In the genomic region with DNA sequence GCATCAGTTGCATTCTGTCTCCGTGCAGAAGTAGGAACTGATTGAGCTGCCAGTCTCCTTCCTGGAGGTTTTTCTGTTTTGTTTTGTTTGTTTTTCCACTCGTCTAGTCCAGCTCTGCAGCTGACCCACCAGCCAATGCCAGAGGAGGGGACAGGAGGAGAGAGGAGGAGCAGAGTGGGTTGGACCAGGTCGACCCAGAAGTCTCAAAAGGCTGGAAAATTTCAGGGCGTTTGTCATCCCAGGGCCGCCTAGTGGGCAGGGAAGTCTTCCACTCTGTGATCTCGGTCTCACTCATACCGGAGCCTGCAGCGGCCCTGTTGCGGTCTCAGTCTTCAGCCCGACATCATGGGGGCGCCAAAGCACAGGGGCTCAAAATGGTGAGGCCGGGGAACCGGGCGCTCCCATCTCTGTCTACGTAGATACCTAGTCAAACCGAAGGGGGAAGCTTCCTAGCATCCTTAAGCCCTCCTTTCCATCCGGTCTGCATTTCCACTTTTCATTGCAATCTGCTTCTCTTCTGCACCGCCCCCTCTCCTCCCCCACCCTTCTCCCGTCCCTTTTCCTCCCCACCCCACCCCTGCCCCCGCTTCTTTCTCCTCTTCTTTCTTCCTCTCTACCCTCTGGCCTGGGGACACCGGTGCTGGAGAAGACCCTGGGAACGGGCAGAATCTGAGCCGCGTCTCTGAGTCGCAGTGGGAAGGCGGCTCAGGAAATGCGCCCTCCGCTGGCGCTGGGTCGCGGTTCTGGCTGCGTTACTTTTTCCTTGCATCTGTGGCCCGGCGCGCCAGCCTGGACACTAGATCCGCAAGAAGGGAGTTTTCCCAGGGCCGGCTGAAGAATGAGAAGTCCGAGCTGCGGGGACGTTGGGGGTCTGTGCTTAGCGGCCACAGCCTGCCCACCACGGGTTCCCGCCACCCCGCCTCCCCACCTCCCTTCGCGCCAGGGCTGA, we compare ENCODE assay signal across 9 cellular contexts. TPM values are rescaled to one million over a fixed set of nuclear protein-coding genes. Genes with fewer than 3 reads are reported as not detected.
DNase-seq lines count a peak whose midpoint lies in the region; ATAC-seq and TF ChIP-seq lines count a peak whose summit lies in the region.
"Had no signal": no experiment of that assay in that cellular context is flagged by ENCODE, and none has a peak within 500 bp of the region (broad histone marks: within the 10 kb centered on the region; RNA-seq: fewer than 3 reads in every experiment).

No MANE protein-coding gene starts in this region.

- BruUV-seq in A673 (replicated peaks; lab: Mats Ljungman, UMichigan) (no TSS peak), Panc1 (replicated peaks; lab: Mats Ljungman, UMichigan) (no TSS peak)

- H3K4me3 Mint-ChIP-seq in endodermal cell, result peak overlapping the region; percentile 37

- TF ChIP-seq CTCF in A673 (conservative IDR thresholded peaks at IDR 0.05; ENCODE audit: low read depth, low read length), result peak; percentile 62
- peak; percentile 95 for TF ChIP-seq CTCF in Panc1 (IDR thresholded peaks at IDR 0.05)
- TF ChIP-seq CTCF in endodermal cell (conservative IDR thresholded peaks at IDR 0.05), result peak; percentile 59
- TF ChIP-seq CTCF in psoas muscle (IDR thresholded peaks at IDR 0.05), result no peak

- 2 to 3% methylated on average over 23 to 46 of the region's 46 CpGs for WGBS in endodermal cell (ENCODE audit: insufficient coverage in 1 of 2, insufficient read length in 1 of 2), 2 experiments
- 1 to 3% (median 2%) methylated on average over 32 to 46 of the region's 46 CpGs for WGBS in psoas muscle, 3 donors

- H3K4me1 ChIP-seq in A673 (ENCODE audit: insufficient read depth, low read length, poor library complexity, severe bottlenecking), result peaks cover 19% of the 10 kb centered on the region
- peaks cover 40% of the 10 kb centered on the region for H3K4me1 ChIP-seq in Panc1 (ENCODE audit: control insufficient read depth, insufficient read depth, low read length)
- H3K4me1 ChIP-seq in endodermal cell (ENCODE audit: control insufficient read depth, insufficient read depth, low read length), result peaks cover 9% of the 10 kb centered on the region
- peaks cover 14% of the 10 kb centered on the region for H3K4me1 ChIP-seq in psoas muscle

- H3K27me3 ChIP-seq in A673 (replicated peaks; ENCODE audit: insufficient read depth, low read depth, low read length, poor library complexity), result peaks cover 97% of the 10 kb centered on the region
- no peaks in the 10 kb centered on the region for H3K27me3 ChIP-seq in Panc1 (ENCODE audit: control insufficient read depth, insufficient read depth, low read length)
- H3K27me3 ChIP-seq in endodermal cell (ENCODE audit: control insufficient read depth, insufficient read depth, low read length, poor library complexity, severe bottlenecking), result peaks cover 100% of the 10 kb centered on the region
- peaks cover 5 to 99% (median 41%) of the 10 kb centered on the region in 3 donors for H3K27me3 ChIP-seq in psoas muscle (ENCODE audit: insufficient read depth in 3 of 3, low read length in 2 of 3)

- no peaks in the 10 kb centered on the region for H3K9me3 ChIP-seq in A673 (ENCODE audit: low read depth, low read length, poor library complexity, severe bottlenecking)
- H3K9me3 ChIP-seq in Panc1 (ENCODE audit: control insufficient read depth, insufficient read depth, low read depth, low read length), result no peaks in the 10 kb centered on the region
- H3K9me3 ChIP-seq in endodermal cell (ENCODE audit: control insufficient read depth, low read length), result no peaks in the 10 kb centered on the region
- H3K9me3 ChIP-seq in psoas muscle, result no peaks in the 10 kb centered on the region

- peaks cover 98% of the 10 kb centered on the region for H3K27me3 Mint-ChIP-seq in endodermal cell (ENCODE audit: insufficient read depth)

- peaks cover 36% of the 10 kb centered on the region for H3K4me1 Mint-ChIP-seq in endodermal cell

- H3K4me3 ChIP-seq in A673 (ENCODE audit: low read depth, low read length, poor library complexity, severe bottlenecking), result peak overlapping the region; percentile 22
- peak overlapping the region; percentile 52 to 79 for H3K4me3 ChIP-seq in Panc1 (ENCODE audit: low read depth in 2 of 2, low read length in 2 of 2)
- H3K4me3 ChIP-seq in endodermal cell (ENCODE audit: low read length), result peak overlapping the region; percentile 72
- peak overlapping the region; percentile 50 for H3K4me3 ChIP-seq in psoas muscle

- H3K9me3 Mint-ChIP-seq in endodermal cell, result no peaks in the 10 kb centered on the region

- POLR2A ChIA-PET in A673 (lab: Charles Lee; ENCODE audit: low non-redundant PET) (interaction anchor here (0.6 kb wide), 1 partner anchor 1320 kb away, joined by 4 read pairs; no protein-coding TSS in a partner anchor), Panc1 (lab: Charles Lee) (interaction anchor here (0.9 kb wide), 1 partner anchor 14 kb away, joined by 3 read pairs; no protein-coding TSS in a partner anchor)

- in situ Hi-C loops in Panc1 (cut with HindIII; ENCODE audit: low pct_unique_long_range_greater_than_20kb, low sequenced_read_pairs), result no loop called here

- H3K36me3 ChIP-seq in A673 (ENCODE audit: insufficient read depth, low read length, poor library complexity, severe bottlenecking), result no peaks in the 10 kb centered on the region
- H3K36me3 ChIP-seq in Panc1 (ENCODE audit: control insufficient read depth, insufficient read depth, low read length), result no peaks in the 10 kb centered on the region
- no peaks in the 10 kb centered on the region for H3K36me3 ChIP-seq in endodermal cell (ENCODE audit: control insufficient read depth, insufficient read depth, low read length)
- no peaks in the 10 kb centered on the region for H3K36me3 ChIP-seq in psoas muscle (ENCODE audit: insufficient read depth in 1 of 2, low read depth in 1 of 2)

- H3K27ac Mint-ChIP-seq in endodermal cell, result no peak overlapping the region

- CTCF ChIA-PET in A673 (lab: Charles Lee) (interaction anchor here (0.7 to 1.0 kb wide), 2 partner anchors 64 to 140 kb away, joined by 6 to 7 read pairs; no protein-coding TSS in a partner anchor), Panc1 (lab: Charles Lee) (interaction anchor here (0.6 to 2.4 kb wide), 9 partner anchors 14 to 761 kb away, joined by 3 to 17 read pairs (median 4); partner anchors contain the start of gene PAX2)

- no peak overlapping the region for H3K9ac ChIP-seq in endodermal cell (ENCODE audit: extremely low read depth, low read length, poor library complexity, severe bottlenecking)

- ATAC-seq in Panc1 (peak; percentile 76), psoas muscle (peak; percentile 56 to 82 (median 63)), GM21381 (IDR thresholded peaks at IDR 0.05; ENCODE audit: unreplicated experiment) (no peak)

- no peaks in the 10 kb centered on the region for H3K36me3 Mint-ChIP-seq in endodermal cell (ENCODE audit: low read depth)

- DNase-seq in A673 (ENCODE audit: low spot score) (peak; percentile 50), GM03348 (ENCODE audit: low spot score) (peak; percentile 60), Panc1 (ENCODE audit: low read depth, low spot score) (no peak), endodermal cell (peak; percentile 89), psoas muscle (no peak), GOT3 (lab: John Stamatoyannopoulos, UW) (no peak), DMS79 treated with DMSO at 0.1 percent for 48 hours (lab: John Stamatoyannopoulos, UW) (no peak)

- H3K27ac ChIP-seq in A673 (ENCODE audit: low read depth, low read length, poor library complexity, severe bottlenecking) (no peak overlapping the region), Panc1 (ENCODE audit: low read length) (peak overlapping the region; percentile 99), endodermal cell (ENCODE audit: low read depth, low read length) (no peak overlapping the region), psoas muscle (no peak overlapping the region)

- intact Hi-C loops in A673 (cut with micrococcal nuclease; ENCODE audit: unreplicated experiment) (no loop called here), Panc1 (cut with micrococcal nuclease; ENCODE audit: unreplicated experiment) (loop anchor here (5.0 kb wide), 1 partner anchor 167 kb away; no protein-coding TSS in a partner anchor), psoas muscle (cut with DNase I) (no loop called here)

RNA-seq across cellular contexts. Expression of gene PAX2, which starts 16.2 kb away (rescaled TPM):
- total RNA-seq in A673 (2021), result not detected in 2 replicates
- 72.3 TPM for total RNA-seq in Panc1 (2021; ENCODE audit: unreplicated experiment)
- 71.5 TPM for polyA plus RNA-seq in Panc1 (2012; ENCODE audit: insufficient read length)
- total RNA-seq in endodermal cell, result under 1 TPM; 0.93 to 0.99 TPM
- polyA plus RNA-seq in endodermal cell (2013, experiment 1 of 2), result 3.0 TPM
- polyA plus RNA-seq in endodermal cell (2013, experiment 2 of 2), result 3.6 TPM
- not detected for total RNA-seq in psoas muscle
- not detected for polyA plus RNA-seq in psoas muscle
- polyA plus RNA-seq: esophagus had no signal

Comparison
In these comparisons a context has a peak if more than half of its experiments do, and no peak if none do; other contexts are left out.
1. DNase-seq: peak in A673 (single experiment), GM03348 (single experiment) and endodermal cell (single experiment); none in Panc1 (single experiment), psoas muscle (0 of 2), GOT3 (single experiment) and DMS79 treated with DMSO at 0.1 percent for 48 hours (single experiment).
2. H3K4me3 ChIP-seq: peak in every context shown above with its lines; median percentile 72 in endodermal cell; 66 in Panc1; 50 in psoas muscle; 22 in A673.
3. RNA of gene PAX2, which starts 16.2 kb away (total RNA-seq): 72.3 TPM in Panc1 (single experiment); 0.93 to 0.99 TPM in endodermal cell, not detected in A673 and not detected in psoas muscle; every median in the first group is over 10 times any median in the second.